9 cellular contexts compared by ENCODE assay signal in genomic region chr6:149897855-149898744, GRCh38. TPM values are rescaled to one million over a fixed set of nuclear protein-coding genes. Genes with fewer than 3 reads are reported as not detected.
DNase-seq lines count a peak whose midpoint lies in the region; ATAC-seq and TF ChIP-seq lines count a peak whose summit lies in the region.
"Had no signal": no experiment of that assay in that cellular context is flagged by ENCODE, and none has a peak within 500 bp of the region (broad histone marks: within the 10 kb centered on the region; RNA-seq: fewer than 3 reads in every experiment).

Gene RAET1E (minus strand): TSS chr6:149898113. CDS start chr6:149890901, 7,212 bp downstream.

- intact Hi-C loops in transverse colon (cut with DNase I; ENCODE audit: low total_unique reads): no loop called here

- H3K9me3 ChIP-seq in adipocyte (ENCODE audit: control insufficient read depth, low read length): no peaks in the 10 kb centered on the region
- H3K9me3 ChIP-seq in transverse colon: no peaks in the 10 kb centered on the region

- ATAC-seq in GM19035 (IDR thresholded peaks at IDR 0.05; ENCODE audit: unreplicated experiment): no peak
- ATAC-seq in activated CD4-positive, CD25-positive, alpha-beta regulatory T cell treated with anti-CD3 and anti-CD28 coated beads, Interleukin-2, amount 50 U/mL, for 24 hours: no peak

- DNase-seq in NCI-H510A treated with DMSO at 0.1 percent for 48 hours (lab: John Stamatoyannopoulos, UW) (peak; percentile 2), NCI-H510A (lab: John Stamatoyannopoulos, UW) (no peak), adipocyte (ENCODE audit: low read depth) (no peak), left kidney (ENCODE audit: low read depth, low spot score) (peak; percentile 14), transverse colon (peak; percentile 31), NCI-H526 treated with DMSO at 0.1 percent for 48 hours (lab: John Stamatoyannopoulos, UW) (no peak)

- no peak for TF ChIP-seq POLR2A in transverse colon (IDR thresholded peaks at IDR 0.05)

- no peak for TF ChIP-seq CTCF in transverse colon (IDR thresholded peaks at IDR 0.05)

- H3K4me1 ChIP-seq in adipocyte (ENCODE audit: control insufficient read depth, insufficient read depth, low read length): peaks cover 49% of the 10 kb centered on the region
- peaks cover 23 to 35% (median 32%) of the 10 kb centered on the region in 4 donors for H3K4me1 ChIP-seq in transverse colon

- H3K9ac ChIP-seq in adipocyte (ENCODE audit: low read length): peak within 1 kb of the TSS; percentile 88

- peak within 1 kb of the TSS; percentile 70 to 80 (median 78) for H3K27ac ChIP-seq in transverse colon

- no peak for TF ChIP-seq EP300 in transverse colon (IDR thresholded peaks at IDR 0.05; ENCODE audit: low read depth)

- H3K27me3 ChIP-seq in adipocyte (replicated peaks; ENCODE audit: control insufficient read depth, insufficient read depth, low read length): no peaks in the 10 kb centered on the region
- H3K27me3 ChIP-seq in transverse colon: no peaks in the 10 kb centered on the region

- 68% methylated on average over 17 of the region's 17 CpGs; no CpG with 5 or more reads in 1 of the 2 donors for WGBS in transverse colon (ENCODE audit: low coverage in 1 of 2), 2 donors

- peak within 1 kb of the TSS; percentile 82 for H3K4me3 ChIP-seq in adipocyte (ENCODE audit: low read length)
- H3K4me3 ChIP-seq in transverse colon: peak within 1 kb of the TSS in 3 of 4 donors; percentile 6 to 35 (median 10)

- no peaks in the 10 kb centered on the region for H3K36me3 ChIP-seq in adipocyte (ENCODE audit: control insufficient read depth, insufficient read depth, low read length, severe bottlenecking)
- no peaks in the 10 kb centered on the region for H3K36me3 ChIP-seq in transverse colon

- in situ Hi-C loops in transverse colon (cut with MboI; ENCODE audit: low pct_ligation_motif_present in 1 of 4, low pct_unique_long_range_greater_than_20kb in 1 of 4, low sequenced_read_pairs in 3 of 4): no loop called here

RNA-seq across cellular contexts. Expression of gene RAET1E, which starts in this region (rescaled TPM):
- total RNA-seq in transverse colon: not detected
- total RNA-seq: kidney epithelial cell had no signal

Comparison
In these comparisons a context has a peak if more than half of its experiments do, and no peak if none do; other contexts are left out.
1. DNase-seq: peak in NCI-H510A treated with DMSO at 0.1 percent for 48 hours (single experiment) and left kidney (single experiment); none in NCI-H510A (single experiment), adipocyte (single experiment) and NCI-H526 treated with DMSO at 0.1 percent for 48 hours (single experiment).
2. Peak in DNase-seq, H3K4me3 ChIP-seq and H3K27ac ChIP-seq in transverse colon; RNA of the gene not detected or under 1 TPM.